8 cellular contexts compared by ENCODE assay signal in the genomic region with DNA sequence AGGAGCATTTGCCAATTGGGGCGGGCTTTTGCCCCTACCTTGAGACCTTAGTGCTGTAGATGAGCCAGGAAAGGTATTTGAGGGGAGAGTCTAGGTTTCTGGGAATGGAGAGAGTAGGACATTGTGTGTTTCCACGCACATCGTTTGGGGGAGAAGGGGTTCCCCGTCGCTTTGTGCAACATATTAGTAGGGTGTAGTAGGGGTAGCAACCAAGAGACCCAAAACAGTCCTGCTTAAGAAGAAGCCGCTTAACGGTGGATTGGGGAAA. TPM values are rescaled to one million over a fixed set of nuclear protein-coding genes. Genes with fewer than 3 reads are reported as not detected.
DNase-seq lines count a peak whose midpoint lies in the region; ATAC-seq and TF ChIP-seq lines count a peak whose summit lies in the region.

No MANE protein-coding gene starts in this region.

- H3K4me1 ChIP-seq in Caco-2 (no peaks in the 10 kb centered on the region), MM.1S (ENCODE audit: low read length) (no peaks in the 10 kb centered on the region), endodermal cell (ENCODE audit: control insufficient read depth, insufficient read depth, low read length) (no peaks in the 10 kb centered on the region), neutrophil (ENCODE audit: control insufficient read depth in 1 of 2, insufficient read depth in 1 of 2, low read depth in 1 of 2, low read length in 1 of 2) (peaks cover 47 to 50% of the 10 kb centered on the region in 2 experiments)

- H3K27me3 Mint-ChIP-seq in Caco-2 (ENCODE audit: insufficient read depth, unreplicated experiment) (no peaks in the 10 kb centered on the region), endodermal cell (ENCODE audit: insufficient read depth) (no peaks in the 10 kb centered on the region)

- peak overlapping the region; percentile 92 for H3K27ac Mint-ChIP-seq in Caco-2 (ENCODE audit: unreplicated experiment)
- peak overlapping the region; percentile 96 for H3K27ac Mint-ChIP-seq in endodermal cell

- H3K27ac ChIP-seq in MM.1S (ENCODE audit: low read length) (peak overlapping the region; percentile 99), endodermal cell (ENCODE audit: low read depth, low read length) (peak overlapping the region; percentile 99), neutrophil (peak overlapping the region; percentile 93)

- DNase-seq in Caco-2 (no peak), MM.1S (no peak), endodermal cell (no peak), HuH-7 (ENCODE audit: low spot score) (no peak), SIG-M5 treated with dmso at 0.1 percent for 504 hours (lab: John Stamatoyannopoulos, UW; ENCODE audit: unreplicated experiment) (no peak), cortex of kidney (lab: John Stamatoyannopoulos, UW) (no peak)

- no peak for TF ChIP-seq CTCF in Caco-2 (IDR thresholded peaks at IDR 0.05; ENCODE audit: insufficient read depth in 1 of 2, low read depth in 1 of 2, low read length in 1 of 2, severe bottlenecking in 1 of 2, unreplicated experiment in 1 of 2)
- TF ChIP-seq CTCF in MM.1S (IDR thresholded peaks at IDR 0.05; ENCODE audit: low read length): no peak
- no peak for TF ChIP-seq CTCF in endodermal cell (conservative IDR thresholded peaks at IDR 0.05)
- no peak for TF ChIP-seq CTCF in neutrophil (IDR thresholded peaks at IDR 0.05)

- H2AFZ ChIP-seq in MM.1S (ENCODE audit: low read length): peak overlapping the region; percentile 58

- no peaks in the 10 kb centered on the region; the same call in 1 of the 2 replicates for H4K20me1 ChIP-seq in MM.1S (ENCODE audit: insufficient read depth, low read length)

- H3K79me2 ChIP-seq in MM.1S (ENCODE audit: low read length): peaks cover 41% of the 10 kb centered on the region

- H3K4me3 ChIP-seq in Caco-2 (ENCODE audit: low read depth, low read length) (peak overlapping the region; percentile 49), MM.1S (ENCODE audit: low read length) (peak overlapping the region; percentile 69), endodermal cell (ENCODE audit: low read length) (peak overlapping the region; percentile 97), neutrophil (ENCODE audit: low read depth in 1 of 2, low read length in 1 of 2) (peak overlapping the region; percentile 81 to 85)

- ATAC-seq in HG03095 (IDR thresholded peaks at IDR 0.05; ENCODE audit: unreplicated experiment): no peak

- no peaks in the 10 kb centered on the region for H3K36me3 ChIP-seq in Caco-2 (ENCODE audit: control insufficient read depth, insufficient read depth, low read length)
- peaks cover 3% of the 10 kb centered on the region; the same call in 1 of the 2 replicates for H3K36me3 ChIP-seq in MM.1S (replicated peaks; ENCODE audit: insufficient read depth, low read length)
- H3K36me3 ChIP-seq in endodermal cell (ENCODE audit: control insufficient read depth, insufficient read depth, low read length): peaks cover 17% of the 10 kb centered on the region
- H3K36me3 ChIP-seq in neutrophil: no peaks in the 10 kb centered on the region

- H3K4me3 Mint-ChIP-seq in Caco-2 (ENCODE audit: unreplicated experiment): peak overlapping the region; percentile 87
- H3K4me3 Mint-ChIP-seq in endodermal cell: peak overlapping the region; percentile 99

- POLR2A ChIA-PET in Caco-2 (lab: Charles Lee): interaction anchor here (0.6 to 3.1 kb wide), 10 partner anchors 34 to 457 kb away, joined by 3 to 51 read pairs (median 6); partner anchors contain the start of genes ATP5F1B and NACA

- intact Hi-C loops in Caco-2 (cut with micrococcal nuclease; ENCODE audit: unreplicated experiment): loop anchor here (1.0 to 2.0 kb wide), 3 partner anchors 37 to 52 kb away; partner anchors contain the start of gene NACA

- TSS peak; percentile 98 for BruUV-seq in Caco-2 (replicated peaks; lab: Mats Ljungman, UMichigan)

- no peaks in the 10 kb centered on the region for H3K9me3 ChIP-seq in Caco-2
- no peaks in the 10 kb centered on the region for H3K9me3 ChIP-seq in MM.1S (replicated peaks; ENCODE audit: insufficient read depth, low read length)
- H3K9me3 ChIP-seq in endodermal cell (ENCODE audit: control insufficient read depth, low read length): peaks cover 5% of the 10 kb centered on the region
- no peaks in the 10 kb centered on the region for H3K9me3 ChIP-seq in neutrophil

- H3K4me1 Mint-ChIP-seq in Caco-2 (ENCODE audit: low read depth, unreplicated experiment) (no peaks in the 10 kb centered on the region), endodermal cell (peaks cover 12% of the 10 kb centered on the region)

- H3K27me3 ChIP-seq in Caco-2 (replicated peaks; ENCODE audit: control insufficient read depth, insufficient read depth, low read length): no peaks in the 10 kb centered on the region
- no peaks in the 10 kb centered on the region for H3K27me3 ChIP-seq in MM.1S (replicated peaks; ENCODE audit: insufficient read depth, low read length)
- H3K27me3 ChIP-seq in endodermal cell (ENCODE audit: control insufficient read depth, insufficient read depth, low read length, poor library complexity, severe bottlenecking): no peaks in the 10 kb centered on the region
- no peaks in the 10 kb centered on the region for H3K27me3 ChIP-seq in neutrophil

- H3K36me3 Mint-ChIP-seq in Caco-2 (ENCODE audit: insufficient read depth, unreplicated experiment) (peaks cover 56% of the 10 kb centered on the region), endodermal cell (ENCODE audit: low read depth) (peaks cover 28% of the 10 kb centered on the region)

- no peaks in the 10 kb centered on the region for H3K9me2 ChIP-seq in MM.1S (replicated peaks; ENCODE audit: insufficient read depth, low read length)

- H3K9ac ChIP-seq in MM.1S (ENCODE audit: low read length): peak overlapping the region; percentile 96
- peak overlapping the region; percentile 78 for H3K9ac ChIP-seq in endodermal cell (ENCODE audit: extremely low read depth, low read length, poor library complexity, severe bottlenecking)

- H3K4me2 ChIP-seq in MM.1S (ENCODE audit: low read depth, low read length): peak overlapping the region; percentile 65

- 1 to 2% methylated on average over 6 to 7 of the region's 7 CpGs for WGBS in endodermal cell (ENCODE audit: insufficient coverage in 1 of 2, insufficient read length in 1 of 2), 2 experiments

- H3K9me3 Mint-ChIP-seq in Caco-2 (ENCODE audit: unreplicated experiment): no peaks in the 10 kb centered on the region
- no peaks in the 10 kb centered on the region for H3K9me3 Mint-ChIP-seq in endodermal cell

- peaks cover 54% of the 10 kb centered on the region for H3F3A ChIP-seq in MM.1S (ENCODE audit: insufficient read depth, low read length)

- CTCF ChIA-PET in Caco-2 (lab: Charles Lee): interaction anchor here (1.0 to 1.9 kb wide), 3 partner anchors 21 to 313 kb away, joined by 3 to 21 read pairs (median 6); no protein-coding TSS in a partner anchor

RNA-seq across cellular contexts. Expression of gene PTGES3, which starts 0.7 kb away (rescaled TPM):
- total RNA-seq in Caco-2 (2022) (241 and 242 TPM in 2 replicates), endodermal cell (100 to 1,000 TPM; 275 to 320 TPM)
- polyA plus RNA-seq in endodermal cell (2013, experiment 1 of 2): 328 TPM
- polyA plus RNA-seq in endodermal cell (2013, experiment 2 of 2): 314 TPM

RNA-seq across cellular contexts. Expression of gene NACA, which starts 36.3 kb away (rescaled TPM):
- 784 and 804 TPM in 2 replicates for total RNA-seq in Caco-2 (2022)
- total RNA-seq in endodermal cell: 100 to 1,000 TPM; 817 to 958 TPM
- 1,626 TPM for polyA plus RNA-seq in endodermal cell (2013, experiment 1 of 2)
- 1,491 TPM for polyA plus RNA-seq in endodermal cell (2013, experiment 2 of 2)

RNA-seq across cellular contexts. Expression of gene ATP5F1B, which starts 43.0 kb away (rescaled TPM):
- total RNA-seq in Caco-2 (2022): 740 and 781 TPM in 2 replicates
- 100 to 1,000 TPM; 653 to 681 TPM for total RNA-seq in endodermal cell
- 736 TPM for polyA plus RNA-seq in endodermal cell (2013, experiment 1 of 2)
- polyA plus RNA-seq in endodermal cell (2013, experiment 2 of 2): 668 TPM

RNA-seq across cellular contexts. Expression of gene BAZ2A, which starts 58.7 kb away (rescaled TPM):
- total RNA-seq in Caco-2 (2022): 97.2 and 104 TPM in 2 replicates
- total RNA-seq in endodermal cell: 100 to 1,000 TPM; 125 to 137 TPM
- polyA plus RNA-seq in endodermal cell (2013, experiment 1 of 2): 93.1 TPM
- 89.0 TPM for polyA plus RNA-seq in endodermal cell (2013, experiment 2 of 2)
